Comparison of ENCODE assay signal across 8 cellular contexts in genomic region chr3:124730129-124730919, GRCh38. TPM values are rescaled to one million over a fixed set of nuclear protein-coding genes. Genes with fewer than 3 reads are reported as not detected.
A peak's percentile ranks its signal among the peaks of the same experiment; 100 is the strongest.
DNase-seq lines count a peak whose midpoint lies in the region; ATAC-seq, FAIRE-seq and TF ChIP-seq lines count a peak whose summit lies in the region.

UMPS (plus strand) TSS chr3:124730452; CDS start chr3:124730472, 20 bp downstream.

- peak within 1 kb of the TSS; percentile 100 for H3K27ac Mint-ChIP-seq in T-helper 1 cell treated with Interleukin-12 subunit alpha and Interleukin-12 subunit beta and Interleukin-4 antibody, amounts not matched to agents 30 μg/mL and 1 μg/mL, for 36 hours

- peaks cover 0 to 29% of the 10 kb centered on the region in 2 donors for H3K4me1 ChIP-seq in right atrium auricular region

- H3K27ac ChIP-seq in right atrium auricular region = peak within 1 kb of the TSS; percentile 75 to 77

- peak within 1 kb of the TSS; percentile 100 for H3K4me3 Mint-ChIP-seq in T-helper 1 cell treated with Interleukin-12 subunit alpha and Interleukin-12 subunit beta and Interleukin-4 antibody, amounts not matched to agents 30 μg/mL and 1 μg/mL, for 36 hours

- ATAC-seq in HG02852 (IDR thresholded peaks at IDR 0.05; ENCODE audit: unreplicated experiment) = peak; percentile 97

- H3K36me3 Mint-ChIP-seq in T-helper 1 cell treated with Interleukin-12 subunit alpha and Interleukin-12 subunit beta and Interleukin-4 antibody, amounts not matched to agents 30 μg/mL and 1 μg/mL, for 36 hours (ENCODE audit: low read depth) = peaks cover 11% of the 10 kb centered on the region

- in situ Hi-C loops in GM13976 (cut with MboI; ENCODE audit: low sequenced_read_pairs, unreplicated experiment) = no loop called here

- H3K9me3 Mint-ChIP-seq in T-helper 1 cell treated with Interleukin-12 subunit alpha and Interleukin-12 subunit beta and Interleukin-4 antibody, amounts not matched to agents 30 μg/mL and 1 μg/mL, for 36 hours = peaks cover 7% of the 10 kb centered on the region

- H3K4me1 Mint-ChIP-seq in T-helper 1 cell treated with Interleukin-12 subunit alpha and Interleukin-12 subunit beta and Interleukin-4 antibody, amounts not matched to agents 30 μg/mL and 1 μg/mL, for 36 hours (ENCODE audit: low read depth) = peaks cover 27% of the 10 kb centered on the region

- peaks cover 31% of the 10 kb centered on the region for H3K27me3 Mint-ChIP-seq in T-helper 1 cell treated with Interleukin-12 subunit alpha and Interleukin-12 subunit beta and Interleukin-4 antibody, amounts not matched to agents 30 μg/mL and 1 μg/mL, for 36 hours (ENCODE audit: low read depth)

- H3K4me3 ChIP-seq in right atrium auricular region = peak within 1 kb of the TSS; percentile 83 to 88

- H3K27me3 ChIP-seq in right atrium auricular region = no peaks in the 10 kb centered on the region

- peak; percentile 91 for FAIRE-seq in urothelium cell line (lab: Jason Lieb, UNC)

- TF ChIP-seq CTCF in GM13976 (IDR thresholded peaks at IDR 0.05; ENCODE audit: borderline replicate concordance, control extremely low read depth, extremely low read depth, insufficient read depth, missing control alignments) = no peak
- TF ChIP-seq CTCF in right atrium auricular region (IDR thresholded peaks at IDR 0.05) = no peak

- DNase-seq in GM13976 (ENCODE audit: low spot score) (peak; percentile 93), NCI-H146 treated with DMSO at 0.1 percent for 48 hours (lab: John Stamatoyannopoulos, UW; ENCODE audit: unreplicated experiment) (peak; percentile 86), amygdala (lab: John Stamatoyannopoulos, UW) (peak; percentile 42 to 92 (median 78)), right atrium auricular region (ENCODE audit: low spot score) (peak; percentile 90), pulmonary artery endothelial cell (ENCODE audit: low read depth, low spot score) (peak; percentile 35), urothelium cell line (ENCODE audit: low spot score) (peak; percentile 96)

- H3K9me3 ChIP-seq in right atrium auricular region = no peaks in the 10 kb centered on the region

- H3K36me3 ChIP-seq in right atrium auricular region = no peaks in the 10 kb centered on the region

RNA-seq across cellular contexts. Expression of gene UMPS, which starts in this region (rescaled TPM):
- total RNA-seq in right atrium auricular region = 10 to 100 TPM in 1 of 2 donors, 1 to 10 TPM in 1; 6.6 to 14.3 TPM
- 37.3 and 52.5 TPM in 2 replicates for total RNA-seq in pulmonary artery endothelial cell

Comparison
In these comparisons a context has a peak if more than half of its experiments do, and no peak if none do; other contexts are left out.
1. Peak in every context shown above with its lines: DNase-seq, ATAC-seq, H3K4me3 ChIP-seq and H3K27ac ChIP-seq.
2. DNase-seq: peak in every context shown above with its lines; median percentile 96 in urothelium cell line; 93 in GM13976; 90 in right atrium auricular region; 86 in NCI-H146 treated with DMSO at 0.1 percent for 48 hours; 78 in amygdala; 35 in pulmonary artery endothelial cell.